ENCODE assay signal across 11 cellular contexts in the genomic region with DNA sequence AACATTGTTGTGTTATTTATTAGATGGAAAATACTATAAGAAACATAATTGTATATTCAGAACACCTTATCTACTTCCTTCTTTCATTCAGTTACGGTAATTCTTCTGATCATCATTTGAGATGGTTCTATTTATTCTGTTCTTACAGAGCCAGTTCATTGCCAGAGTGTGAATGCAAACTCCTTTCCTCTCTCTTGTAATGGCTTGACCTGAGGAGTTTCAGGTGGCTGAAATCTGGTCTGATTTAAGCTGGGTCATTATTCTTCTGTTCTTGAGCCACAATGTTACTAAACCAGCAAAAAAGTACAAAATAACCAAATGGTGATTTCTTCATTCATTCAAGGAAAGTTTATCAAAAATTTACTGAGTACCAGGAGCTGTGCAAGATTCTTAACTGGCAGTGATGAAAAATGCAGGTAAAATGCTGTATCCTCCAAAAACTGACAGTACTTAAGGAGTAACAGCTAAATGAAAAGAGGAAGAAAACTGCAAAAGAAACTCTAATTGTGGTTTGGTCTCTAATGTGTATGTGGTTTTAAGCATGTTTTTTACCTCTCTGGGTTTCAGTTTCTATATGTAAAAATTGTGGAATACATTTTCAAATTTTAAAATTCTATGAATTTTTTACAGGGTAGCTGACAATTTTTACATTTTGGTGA.
DNase-seq lines count a peak whose midpoint lies in the region; ATAC-seq and TF ChIP-seq lines count a peak whose summit lies in the region.
"Had no signal": no experiment of that assay in that cellular context is flagged by ENCODE, and none has a peak within 500 bp of the region (broad histone marks: within the 10 kb centered on the region; RNA-seq: fewer than 3 reads in every experiment).

No MANE protein-coding gene starts in this region.

- H3K9me3 Mint-ChIP-seq in activated naive CD8-positive, alpha-beta T cell treated with anti-CD3 and anti-CD28 coated beads, Interleukin-2, amount 10 ng/mL, durations not matched to agents 7 days and 5 days = no peaks in the 10 kb centered on the region
- no peaks in the 10 kb centered on the region for H3K9me3 Mint-ChIP-seq in activated naive CD8-positive, alpha-beta T cell treated with anti-CD3 and anti-CD28 coated beads for 36 hours
- H3K9me3 Mint-ChIP-seq in stimulated activated naive B cell treated with anti-CD40 and anti-IgM and Interleukin-4, amounts not matched to agents 10 μg/mL and 1 μg/mL and 100 μg/mL, for 72 hours = no peaks in the 10 kb centered on the region
- no peaks in the 10 kb centered on the region for H3K9me3 Mint-ChIP-seq in activated naive CD4-positive, alpha-beta T cell treated with anti-CD3 and anti-CD28 coated beads for 36 hours

- H3K27me3 ChIP-seq in heart left ventricle = no peaks in the 10 kb centered on the region
- H3K27me3 ChIP-seq: vagina had no signal

- H3K36me3 ChIP-seq in heart left ventricle = no peaks in the 10 kb centered on the region
- H3K36me3 ChIP-seq: vagina had no signal

- DNase-seq in activated naive CD8-positive, alpha-beta T cell treated with anti-CD3 and anti-CD28 coated beads, Interleukin-2, amount 10 ng/mL, durations not matched to agents 7 days and 5 days = no peak
- DNase-seq in activated naive CD8-positive, alpha-beta T cell treated with anti-CD3 and anti-CD28 coated beads for 36 hours = no peak
- DNase-seq in stimulated activated naive B cell treated with anti-CD40 and anti-IgM and Interleukin-4, amounts not matched to agents 10 μg/mL and 1 μg/mL and 100 μg/mL, for 72 hours = no peak
- DNase-seq in heart left ventricle (no peak), NCI-H1092 treated with DMSO at 0.1 percent for 48 hours (lab: John Stamatoyannopoulos, UW) (no peak)
- no peak for DNase-seq in activated naive CD4-positive, alpha-beta T cell treated with anti-CD3 and anti-CD28 coated beads for 36 hours
- DNase-seq: GF-D8, NCI-H2227 treated with DMSO at 0.1 percent for 48 hours had no signal

- H3K27ac Mint-ChIP-seq in activated naive CD8-positive, alpha-beta T cell treated with anti-CD3 and anti-CD28 coated beads, Interleukin-2, amount 10 ng/mL, durations not matched to agents 7 days and 5 days = peak overlapping the region; percentile 2
- no peak overlapping the region for H3K27ac Mint-ChIP-seq in activated naive CD8-positive, alpha-beta T cell treated with anti-CD3 and anti-CD28 coated beads for 36 hours
- H3K27ac Mint-ChIP-seq in stimulated activated naive B cell treated with anti-CD40 and anti-IgM and Interleukin-4, amounts not matched to agents 10 μg/mL and 1 μg/mL and 100 μg/mL, for 72 hours = no peak overlapping the region
- no peak overlapping the region for H3K27ac Mint-ChIP-seq in activated naive CD4-positive, alpha-beta T cell treated with anti-CD3 and anti-CD28 coated beads for 36 hours

- CTCF ChIA-PET in activated naive CD4-positive, alpha-beta T cell treated with anti-CD3 and anti-CD28 coated beads for 36 hours (lab: Charles Lee) = no interaction called here

- no peak for TF ChIP-seq POLR2A in heart left ventricle (IDR thresholded peaks at IDR 0.05)

- H3K4me3 ChIP-seq in heart left ventricle = no peak overlapping the region
- H3K4me3 ChIP-seq: vagina had no signal

- no peaks in the 10 kb centered on the region for H3K9me3 ChIP-seq in heart left ventricle
- H3K9me3 ChIP-seq: vagina had no signal

- no peak for TF ChIP-seq CTCF in heart left ventricle (IDR thresholded peaks at IDR 0.05)

- no peak overlapping the region for H3K4me3 Mint-ChIP-seq in activated naive CD8-positive, alpha-beta T cell treated with anti-CD3 and anti-CD28 coated beads, Interleukin-2, amount 10 ng/mL, durations not matched to agents 7 days and 5 days
- H3K4me3 Mint-ChIP-seq in activated naive CD8-positive, alpha-beta T cell treated with anti-CD3 and anti-CD28 coated beads for 36 hours = no peak overlapping the region
- no peak overlapping the region for H3K4me3 Mint-ChIP-seq in stimulated activated naive B cell treated with anti-CD40 and anti-IgM and Interleukin-4, amounts not matched to agents 10 μg/mL and 1 μg/mL and 100 μg/mL, for 72 hours
- no peak overlapping the region for H3K4me3 Mint-ChIP-seq in activated naive CD4-positive, alpha-beta T cell treated with anti-CD3 and anti-CD28 coated beads for 36 hours

- POLR2A ChIA-PET in activated naive CD8-positive, alpha-beta T cell treated with anti-CD3 and anti-CD28 coated beads, Interleukin-2, amount 10 ng/mL, durations not matched to agents 7 days and 5 days (lab: Charles Lee) = no interaction called here

- H3K4me1 Mint-ChIP-seq in activated naive CD8-positive, alpha-beta T cell treated with anti-CD3 and anti-CD28 coated beads, Interleukin-2, amount 10 ng/mL, durations not matched to agents 7 days and 5 days = peaks cover 4% of the 10 kb centered on the region
- peaks cover 8% of the 10 kb centered on the region for H3K4me1 Mint-ChIP-seq in activated naive CD8-positive, alpha-beta T cell treated with anti-CD3 and anti-CD28 coated beads for 36 hours
- H3K4me1 Mint-ChIP-seq in stimulated activated naive B cell treated with anti-CD40 and anti-IgM and Interleukin-4, amounts not matched to agents 10 μg/mL and 1 μg/mL and 100 μg/mL, for 72 hours = peaks cover 6 to 7% of the 10 kb centered on the region in 2 donors
- H3K4me1 Mint-ChIP-seq in activated naive CD4-positive, alpha-beta T cell treated with anti-CD3 and anti-CD28 coated beads for 36 hours (ENCODE audit: low read depth) = peaks cover 2% of the 10 kb centered on the region

- ATAC-seq in activated naive CD8-positive, alpha-beta T cell treated with anti-CD3 and anti-CD28 coated beads, Interleukin-2, amount 10 ng/mL, durations not matched to agents 7 days and 5 days (ENCODE audit: low read depth) = no peak
- ATAC-seq in HG02840 (IDR thresholded peaks at IDR 0.05; ENCODE audit: low FRiP score, unreplicated experiment) (peak; percentile 90), HG03558 (IDR thresholded peaks at IDR 0.05; ENCODE audit: extremely low read depth, unreplicated experiment) (peak; percentile 88), heart left ventricle (no peak)
- ATAC-seq in stimulated activated naive B cell treated with anti-CD40 and anti-IgM and Interleukin-4, amounts not matched to agents 10 μg/mL and 1 μg/mL and 100 μg/mL, for 72 hours (replicated peaks) = peak; percentile 79 to 90

- intact Hi-C loops in heart left ventricle (cut with DNase I) = no loop called here
- intact Hi-C loops in activated naive CD4-positive, alpha-beta T cell treated with anti-CD3 and anti-CD28 coated beads for 36 hours (cut with micrococcal nuclease) = no loop called here

- WGBS in heart left ventricle, 4 donors = 68 to 81% (median 75%) methylated on average over 1 of the region's 1 CpG

- H3K36me3 Mint-ChIP-seq in activated naive CD8-positive, alpha-beta T cell treated with anti-CD3 and anti-CD28 coated beads, Interleukin-2, amount 10 ng/mL, durations not matched to agents 7 days and 5 days = no peaks in the 10 kb centered on the region
- no peaks in the 10 kb centered on the region for H3K36me3 Mint-ChIP-seq in activated naive CD8-positive, alpha-beta T cell treated with anti-CD3 and anti-CD28 coated beads for 36 hours
- H3K36me3 Mint-ChIP-seq in stimulated activated naive B cell treated with anti-CD40 and anti-IgM and Interleukin-4, amounts not matched to agents 10 μg/mL and 1 μg/mL and 100 μg/mL, for 72 hours = no peaks in the 10 kb centered on the region
- H3K36me3 Mint-ChIP-seq in activated naive CD4-positive, alpha-beta T cell treated with anti-CD3 and anti-CD28 coated beads for 36 hours (ENCODE audit: low read depth) = no peaks in the 10 kb centered on the region

- H3K27me3 Mint-ChIP-seq in activated naive CD8-positive, alpha-beta T cell treated with anti-CD3 and anti-CD28 coated beads, Interleukin-2, amount 10 ng/mL, durations not matched to agents 7 days and 5 days = no peaks in the 10 kb centered on the region
- no peaks in the 10 kb centered on the region for H3K27me3 Mint-ChIP-seq in activated naive CD8-positive, alpha-beta T cell treated with anti-CD3 and anti-CD28 coated beads for 36 hours
- H3K27me3 Mint-ChIP-seq in stimulated activated naive B cell treated with anti-CD40 and anti-IgM and Interleukin-4, amounts not matched to agents 10 μg/mL and 1 μg/mL and 100 μg/mL, for 72 hours = no peaks in the 10 kb centered on the region
- no peaks in the 10 kb centered on the region for H3K27me3 Mint-ChIP-seq in activated naive CD4-positive, alpha-beta T cell treated with anti-CD3 and anti-CD28 coated beads for 36 hours (ENCODE audit: low read depth)

- peaks cover 0 to 7% (median 0%) of the 10 kb centered on the region in 12 donors for H3K4me1 ChIP-seq in heart left ventricle
- H3K4me1 ChIP-seq: vagina had no signal

- no peak overlapping the region for H3K27ac ChIP-seq in heart left ventricle
- H3K27ac ChIP-seq: vagina had no signal

Comparison
In these comparisons a context has a peak if more than half of its experiments do, and no peak if none do; other contexts are left out.
1. ATAC-seq: peak in HG02840 (single experiment), HG03558 (single experiment) and stimulated activated naive B cell treated with anti-CD40 and anti-IgM and Interleukin-4, amounts not matched to agents 10 μg/mL and 1 μg/mL and 100 μg/mL, for 72 hours (2 of 2); none in activated naive CD8-positive, alpha-beta T cell treated with anti-CD3 and anti-CD28 coated beads, Interleukin-2, amount 10 ng/mL, durations not matched to agents 7 days and 5 days (single experiment) and heart left ventricle (0 of 4).